8 cellular contexts compared by ENCODE assay signal in genomic region chr4:53377319-53378170, GRCh38. TPM values are rescaled to one million over a fixed set of nuclear protein-coding genes. Genes with fewer than 3 reads are reported as not detected.
DNase-seq lines count a peak whose midpoint lies in the region; TF ChIP-seq lines count a peak whose summit lies in the region.

TSS of gene FIP1L1 (plus strand) at chr4:53377641. CDS start at chr4:53377839, 198 bp downstream.

- no peak within 1 kb of the TSS for H3K23ac ChIP-seq in H9 (ENCODE audit: insufficient read length, low read depth, low read length)

- H2BK5ac ChIP-seq in H9 (ENCODE audit: insufficient read length, low read length) = no peak within 1 kb of the TSS

- DNase-seq in H9 (peak; percentile 91), MG63 (peak; percentile 100), SHP77 treated with DMSO at 0.1 percent for 48 hours (lab: John Stamatoyannopoulos, UW) (peak; percentile 94), foreskin fibroblast (peak; percentile 89 to 98), neural crest cell (ENCODE audit: low read depth, low spot score) (peak; percentile 90)
- DNase-seq in activated gamma-delta T cell treated with anti-CD3 and anti-CD28 coated beads, Interleukin-2, amount 50 U/mL, for 16 hours (ENCODE audit: low read depth) = peak; percentile 91

- peak within 1 kb of the TSS; percentile 86 for H3K4me2 ChIP-seq in H9 (ENCODE audit: insufficient read depth, insufficient read length, low read length)

- H3K36me3 ChIP-seq in ES-I3 (ENCODE audit: insufficient read depth, low read length) = no peaks in the 10 kb centered on the region
- peaks cover 39% of the 10 kb centered on the region for H3K36me3 ChIP-seq in MG63
- no peaks in the 10 kb centered on the region for H3K36me3 ChIP-seq in stomach smooth muscle (ENCODE audit: control insufficient read depth in 2 of 2, insufficient read depth in 2 of 2, low read length in 2 of 2)

- TF ChIP-seq CTCF in H9 (conservative IDR thresholded peaks at IDR 0.05) = no peak
- TF ChIP-seq CTCF in foreskin fibroblast (IDR thresholded peaks at IDR 0.05; ENCODE audit: low read depth, low read length) = no peak
- TF ChIP-seq CTCF in neural crest cell (conservative IDR thresholded peaks at IDR 0.05) = no peak

- peaks cover 15 to 22% of the 10 kb centered on the region in 2 experiments for H3K4me1 Mint-ChIP-seq in H9
- H3K4me1 Mint-ChIP-seq in neural crest cell = peaks cover 32% of the 10 kb centered on the region

- peaks cover 0 to 16% (median 12%) of the 10 kb centered on the region in 3 experiments; a peak in 5 of 7 replicates for H3K36me3 Mint-ChIP-seq in H9 (ENCODE audit: insufficient read depth in 1 of 3, low read depth in 3 of 3)
- no peaks in the 10 kb centered on the region for H3K36me3 Mint-ChIP-seq in neural crest cell (ENCODE audit: low read depth)

- WGBS in H9 (ENCODE audit: extremely low coverage, insufficient read length, low lambda C conversion rate) = no CpG with 5 or more reads among the region's 85 CpGs

- H2BK12ac ChIP-seq in H9 (ENCODE audit: insufficient read length, low read depth, low read length) = no peak within 1 kb of the TSS

- H2AK5ac ChIP-seq in H9 (ENCODE audit: insufficient read length, low read length) = no peak within 1 kb of the TSS

- H3K27ac ChIP-seq in H9 (ENCODE audit: insufficient read length, low read depth, low read length) (no peak within 1 kb of the TSS), stomach smooth muscle (ENCODE audit: low read length) (peak within 1 kb of the TSS; percentile 56)

- no peak within 1 kb of the TSS for H3K56ac ChIP-seq in H9 (ENCODE audit: insufficient read length, low read depth, low read length)

- H4K91ac ChIP-seq in H9 (ENCODE audit: insufficient read length, low read depth, low read length) = no peak within 1 kb of the TSS

- no peak within 1 kb of the TSS for H2BK20ac ChIP-seq in H9 (ENCODE audit: low read depth, low read length, poor library complexity, severe bottlenecking)

- H3K4me3 ChIP-seq in MG63 (peak within 1 kb of the TSS; percentile 89), foreskin fibroblast (ENCODE audit: low read depth in 1 of 2, low read length in 2 of 2) (peak within 1 kb of the TSS; percentile 85 to 96), stomach smooth muscle (ENCODE audit: low read length in 2 of 2) (peak within 1 kb of the TSS; percentile 80 to 92)

- H3T11ph ChIP-seq in H9 (ENCODE audit: low read length) = no peak within 1 kb of the TSS

- H4K20me1 ChIP-seq in H9 (ENCODE audit: control insufficient read depth, insufficient read depth, insufficient read length) = no peaks in the 10 kb centered on the region

- no peak within 1 kb of the TSS for H3K4ac ChIP-seq in H9 (ENCODE audit: low read depth, low read length)

- H4K8ac ChIP-seq in H9 (replicated peaks; ENCODE audit: insufficient read length, low read depth, low read length) = no peak within 1 kb of the TSS

- no peak within 1 kb of the TSS for H4K5ac ChIP-seq in H9 (ENCODE audit: insufficient read length, low read depth, low read length)

- peak within 1 kb of the TSS; percentile 81 for H3K18ac ChIP-seq in H9 (ENCODE audit: insufficient read length, low read depth, low read length)

- H2BK120ac ChIP-seq in H9 (ENCODE audit: low read depth, low read length, poor library complexity, severe bottlenecking) = no peak within 1 kb of the TSS

- H3K9me3 ChIP-seq in ES-I3 (ENCODE audit: control insufficient read depth, insufficient read depth, low read length) (no peaks in the 10 kb centered on the region), H9 (ENCODE audit: control insufficient read depth, low read depth, low read length) (no peaks in the 10 kb centered on the region), MG63 (no peaks in the 10 kb centered on the region), stomach smooth muscle (ENCODE audit: control insufficient read depth in 2 of 2, low read length in 2 of 2) (no peaks in the 10 kb centered on the region)

- H3K27me3 ChIP-seq in H9 (ENCODE audit: insufficient read depth, low read length) = no peaks in the 10 kb centered on the region; the same call in 1 of the 2 replicates
- no peaks in the 10 kb centered on the region for H3K27me3 ChIP-seq in MG63
- H3K27me3 ChIP-seq in stomach smooth muscle (ENCODE audit: control insufficient read depth in 1 of 2, insufficient read depth in 2 of 2, low read length in 2 of 2) = peaks cover 0 to 2% of the 10 kb centered on the region in 2 donors

- H3K79me2 ChIP-seq in H9 (ENCODE audit: insufficient read depth, low read length) = peaks cover 23% of the 10 kb centered on the region; the same call in 1 of the 2 replicates

- peak within 1 kb of the TSS; percentile 91 for H3K9ac ChIP-seq in ES-I3 (ENCODE audit: low read depth, low read length)
- H3K9ac ChIP-seq in H9 (ENCODE audit: extremely low read depth, insufficient read length, low read length) = peak within 1 kb of the TSS; percentile 80
- peak within 1 kb of the TSS; percentile 81 to 90 for H3K9ac ChIP-seq in stomach smooth muscle (ENCODE audit: low read length in 2 of 2)

- peak within 1 kb of the TSS; percentile 89 for H3K14ac ChIP-seq in H9 (ENCODE audit: insufficient read depth, low read length)

- H2AFZ ChIP-seq in H9 (ENCODE audit: low read length) = no peak within 1 kb of the TSS

- H3K27me3 Mint-ChIP-seq in H9 (ENCODE audit: low read depth) (peaks cover 28% of the 10 kb centered on the region), neural crest cell (ENCODE audit: low read depth) (peaks cover 44% of the 10 kb centered on the region)

- H3K79me1 ChIP-seq in H9 (ENCODE audit: insufficient read depth, low read depth, low read length, poor library complexity, severe bottlenecking) = peaks cover 2% of the 10 kb centered on the region

- peak within 1 kb of the TSS; percentile 95 to 99 for H3K4me3 Mint-ChIP-seq in H9
- peak within 1 kb of the TSS; percentile 99 for H3K4me3 Mint-ChIP-seq in neural crest cell

- no peaks in the 10 kb centered on the region for H3K4me1 ChIP-seq in ES-I3 (ENCODE audit: insufficient read depth, low read length)
- H3K4me1 ChIP-seq in H9 (ENCODE audit: insufficient read depth, low read length) = no peaks in the 10 kb centered on the region
- H3K4me1 ChIP-seq in stomach smooth muscle (ENCODE audit: control insufficient read depth, insufficient read depth, low read length) = no peaks in the 10 kb centered on the region

- no peak within 1 kb of the TSS for H2BK15ac ChIP-seq in H9 (ENCODE audit: low read depth, low read length)

- peaks cover 2% of the 10 kb centered on the region for H3K23me2 ChIP-seq in H9 (ENCODE audit: insufficient read length, low read depth, low read length, poor library complexity, severe bottlenecking)

- H3K9me3 Mint-ChIP-seq in H9 = no peaks in the 10 kb centered on the region
- no peaks in the 10 kb centered on the region for H3K9me3 Mint-ChIP-seq in neural crest cell

- peak within 1 kb of the TSS; percentile 96 to 100 (median 97) for H3K27ac Mint-ChIP-seq in H9
- peak within 1 kb of the TSS; percentile 99 for H3K27ac Mint-ChIP-seq in neural crest cell (ENCODE audit: unreplicated experiment)

RNA-seq across cellular contexts. Expression of gene FIP1L1, which starts in this region (rescaled TPM):
- total RNA-seq in H9 (2021) (68.0 and 71.2 TPM in 2 replicates), neural crest cell (67.0 and 67.1 TPM in 2 replicates)
- 244 and 278 TPM in 2 replicates for total RNA-seq in MG63 (2014; rRNA removed; shearing (Covaris generic); ENCODE audit: low replicate concordance)
